9 cellular contexts compared by ENCODE assay signal in the genomic region with DNA sequence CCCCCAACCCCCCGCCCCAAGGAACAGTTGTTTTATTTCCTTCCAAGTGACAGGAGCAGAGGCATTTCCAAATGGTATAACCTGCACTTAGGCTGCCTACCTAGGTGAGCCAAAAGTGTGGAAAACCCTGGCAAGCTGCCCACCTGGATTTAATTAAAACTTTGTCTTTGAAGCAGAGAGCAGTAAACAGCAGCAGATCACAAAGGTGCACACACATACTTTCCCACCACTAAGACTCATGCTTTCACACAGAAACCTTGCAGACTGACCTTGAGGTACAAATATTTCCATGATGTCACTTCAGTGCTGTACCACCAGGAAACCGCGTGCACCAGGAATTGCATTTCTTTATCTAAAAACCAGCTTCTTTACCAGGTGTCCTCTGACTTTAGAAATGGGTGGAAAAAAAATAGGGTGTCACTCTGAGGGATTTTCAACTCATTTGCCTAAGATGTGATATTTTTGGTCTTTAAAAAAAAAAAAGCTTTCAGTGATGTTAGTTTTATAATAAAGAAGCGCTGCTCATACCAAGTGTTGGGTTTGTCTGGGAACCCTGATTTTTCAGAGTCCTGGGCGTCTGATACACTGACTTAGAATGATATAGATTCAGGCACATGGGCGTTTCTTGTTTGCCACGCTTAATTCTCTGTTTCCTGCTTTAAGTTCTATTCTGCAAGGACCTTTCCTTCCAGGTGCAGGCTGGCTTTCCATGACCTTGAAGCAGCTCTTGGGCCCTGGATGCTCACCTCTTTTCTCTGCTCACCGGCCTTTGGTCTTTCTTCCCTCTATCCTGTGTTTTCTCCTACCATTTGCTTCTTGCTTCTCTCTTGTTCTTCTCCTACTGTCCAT.
DNase-seq lines count a peak whose midpoint lies in the region; ATAC-seq and TF ChIP-seq lines count a peak whose summit lies in the region.
"Had no signal": no experiment of that assay in that cellular context is flagged by ENCODE, and none has a peak within 500 bp of the region (broad histone marks: within the 10 kb centered on the region; RNA-seq: fewer than 3 reads in every experiment).

No MANE protein-coding gene starts in this region.

- peaks cover 38% of the 10 kb centered on the region for H3K27me3 Mint-ChIP-seq in central memory CD8-positive, alpha-beta T cell

- no peak for TF ChIP-seq POLR2A in upper lobe of left lung (IDR thresholded peaks at IDR 0.05)

- TF ChIP-seq EP300 in upper lobe of left lung (IDR thresholded peaks at IDR 0.05) = no peak

- peak overlapping the region; percentile 14 for H3K4me3 Mint-ChIP-seq in central memory CD8-positive, alpha-beta T cell

- H3K4me1 ChIP-seq in BLaER1 (peaks cover 59% of the 10 kb centered on the region), upper lobe of left lung (no peaks in the 10 kb centered on the region)

- H3K36me3 ChIP-seq in BLaER1 = no peaks in the 10 kb centered on the region
- H3K36me3 ChIP-seq in upper lobe of left lung = no peaks in the 10 kb centered on the region

- no peaks in the 10 kb centered on the region for H3K9me3 Mint-ChIP-seq in central memory CD8-positive, alpha-beta T cell

- no peak overlapping the region for H3K4me3 ChIP-seq in BLaER1
- H3K4me3 ChIP-seq in upper lobe of left lung = no peak overlapping the region

- peaks cover 1% of the 10 kb centered on the region for H3K36me3 Mint-ChIP-seq in central memory CD8-positive, alpha-beta T cell (ENCODE audit: insufficient read depth)

- 77 to 87% methylated on average over 8 of the region's 8 CpGs for WGBS in upper lobe of left lung, 2 donors

- peak overlapping the region; percentile 54 for H3K27ac Mint-ChIP-seq in central memory CD8-positive, alpha-beta T cell (ENCODE audit: low read depth)

- H3K4me2 ChIP-seq in BLaER1 = peak overlapping the region; percentile 59

- H3K27ac ChIP-seq in BLaER1 (peak overlapping the region; percentile 5; the same call in 1 of the 2 replicates), upper lobe of left lung (no peak overlapping the region)

- no peak overlapping the region for H3K9ac ChIP-seq in BLaER1

- H3K27me3 ChIP-seq in BLaER1 (no peaks in the 10 kb centered on the region), upper lobe of left lung (no peaks in the 10 kb centered on the region)

- H3K9me3 ChIP-seq in BLaER1 = peaks cover 14% of the 10 kb centered on the region
- H3K9me3 ChIP-seq in upper lobe of left lung = no peaks in the 10 kb centered on the region

- ATAC-seq in GM18867 (IDR thresholded peaks at IDR 0.05; ENCODE audit: unreplicated experiment) = peak; percentile 58
- peak; percentile 41 for ATAC-seq in HG03066 (IDR thresholded peaks at IDR 0.05; ENCODE audit: low read depth, unreplicated experiment)
- ATAC-seq in central memory CD8-positive, alpha-beta T cell (replicated peaks; ENCODE audit: extremely low read depth, poor library complexity, severe bottlenecking) = no peak
- ATAC-seq in upper lobe of left lung (ENCODE audit: low FRiP score in 2 of 2) = no peak

- no peak for TF ChIP-seq CTCF in upper lobe of left lung (IDR thresholded peaks at IDR 0.05)

- H3K4me1 Mint-ChIP-seq in central memory CD8-positive, alpha-beta T cell = peaks cover 20% of the 10 kb centered on the region

- no peaks in the 10 kb centered on the region for H4K20me1 ChIP-seq in BLaER1

- intact Hi-C loops in posterior vena cava (cut with DNase I) = no loop called here

- no peak for DNase-seq in central memory CD8-positive, alpha-beta T cell (ENCODE audit: low spot score in 2 of 2)
- DNase-seq in pons (ENCODE audit: low spot score) (no peak), posterior vena cava (ENCODE audit: low spot score) (no peak), NOMO-1 treated with dmso at 0.1 percent for 144 hours (lab: John Stamatoyannopoulos, UW; ENCODE audit: unreplicated experiment) (no peak), upper lobe of left lung (no peak)
- DNase-seq: activated CD4-positive, alpha-beta T cell treated with anti-CD3 and anti-CD28 coated beads for 4 hours had no signal

Comparison
In these comparisons a context has a peak if more than half of its experiments do, and no peak if none do; other contexts are left out.
1. ATAC-seq: peak in GM18867 (single experiment) and HG03066 (single experiment); none in central memory CD8-positive, alpha-beta T cell (single experiment) and upper lobe of left lung (0 of 2).